In the genomic region with DNA sequence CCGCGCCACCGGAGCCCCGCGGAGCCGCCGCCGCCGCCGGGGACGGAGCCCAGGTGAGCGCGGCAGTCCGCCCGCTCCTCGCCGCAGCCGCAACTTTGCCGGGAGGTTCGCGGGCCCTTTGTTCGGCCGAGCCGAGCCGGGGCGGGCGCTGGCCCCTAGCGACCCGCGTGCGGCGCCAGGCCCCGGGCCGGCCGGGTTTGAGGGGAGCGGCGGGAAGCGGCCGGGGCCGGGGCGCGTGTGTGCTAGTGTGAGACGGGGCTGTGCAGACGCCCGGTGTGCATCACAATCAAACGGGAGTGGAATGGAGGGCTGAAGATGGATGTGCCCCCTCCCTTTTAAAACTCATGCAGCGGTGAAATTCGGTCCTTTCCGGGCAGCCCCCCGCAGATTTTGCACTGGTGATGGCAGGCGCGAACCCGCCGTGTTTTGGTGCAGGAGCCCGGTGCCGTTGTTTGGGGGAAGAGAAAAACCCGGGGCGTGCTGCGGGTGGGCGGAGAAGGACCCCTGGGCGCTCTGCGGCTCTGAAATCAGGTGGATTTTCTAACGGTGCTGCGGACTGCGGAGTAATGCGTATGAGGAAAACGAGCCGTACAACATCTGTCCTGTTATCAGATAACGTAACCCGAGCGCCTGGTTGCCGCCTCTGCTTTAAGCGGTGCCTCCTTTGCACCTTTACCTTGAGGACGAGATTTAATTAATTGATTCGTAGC, we compare ENCODE assay signal across 8 cellular contexts. TPM values are rescaled to one million over a fixed set of nuclear protein-coding genes. Genes with fewer than 3 reads are reported as not detected.
A peak's percentile ranks its signal among the peaks of the same experiment; 100 is the strongest.
DNase-seq lines count a peak whose midpoint lies in the region; ATAC-seq and TF ChIP-seq lines count a peak whose summit lies in the region.

No MANE protein-coding gene starts in this region.

- H3K4me1 Mint-ChIP-seq in activated CD4-positive, alpha-beta T cell treated with anti-CD3 and anti-CD28 coated beads for 36 hours = peaks cover 47% of the 10 kb centered on the region
- H3K4me1 Mint-ChIP-seq in mesothelial cell of epicardium = peaks cover 47% of the 10 kb centered on the region

- no peak for TF ChIP-seq POLR2A in stomach (IDR thresholded peaks at IDR 0.05)

- H3K9me3 Mint-ChIP-seq in activated CD4-positive, alpha-beta T cell treated with anti-CD3 and anti-CD28 coated beads for 36 hours (ENCODE audit: low read depth) = no peaks in the 10 kb centered on the region
- no peaks in the 10 kb centered on the region for H3K9me3 Mint-ChIP-seq in mesothelial cell of epicardium

- POLR2A ChIA-PET in activated CD4-positive, alpha-beta T cell treated with anti-CD3 and anti-CD28 coated beads for 36 hours (lab: Charles Lee) = interaction anchor here (0.9 to 1.9 kb wide), 4 partner anchors 45 to 820 kb away, joined by 3 to 10 read pairs (median 6); no protein-coding TSS in a partner anchor

- no peaks in the 10 kb centered on the region for H3K36me3 ChIP-seq in stomach

- peak overlapping the region; percentile 80 for H3K27ac Mint-ChIP-seq in activated CD4-positive, alpha-beta T cell treated with anti-CD3 and anti-CD28 coated beads for 36 hours
- peak overlapping the region; percentile 74 for H3K27ac Mint-ChIP-seq in mesothelial cell of epicardium

- H3K36me3 Mint-ChIP-seq in activated CD4-positive, alpha-beta T cell treated with anti-CD3 and anti-CD28 coated beads for 36 hours (ENCODE audit: low read depth) = peaks cover 5% of the 10 kb centered on the region
- H3K36me3 Mint-ChIP-seq in mesothelial cell of epicardium = no peaks in the 10 kb centered on the region

- no peak for TF ChIP-seq EP300 in stomach (IDR thresholded peaks at IDR 0.05)

- peak overlapping the region; percentile 43 to 99 (median 90) for H3K27ac ChIP-seq in stomach

- WGBS in stomach, 5 donors = 0 to 1% (median 1%) methylated on average over 38 to 75 of the region's 75 CpGs

- H3K4me1 ChIP-seq in stomach = peaks cover 23 to 59% (median 51%) of the 10 kb centered on the region in 4 donors

- H3K9me3 ChIP-seq in stomach = no peaks in the 10 kb centered on the region

- CTCF ChIA-PET in activated CD4-positive, alpha-beta T cell treated with anti-CD3 and anti-CD28 coated beads for 36 hours (lab: Charles Lee) = interaction anchor here (1.0 to 1.3 kb wide), 2 partner anchors 11 to 29 kb away, joined by 3 read pairs; no protein-coding TSS in a partner anchor

- intact Hi-C loops in activated CD4-positive, alpha-beta T cell treated with anti-CD3 and anti-CD28 coated beads for 36 hours (cut with DNase I, micrococcal nuclease) = loop anchor here (2.0 to 5.0 kb wide), 8 partner anchors 45 to 1233 kb away; a partner anchor contains a TSS
- intact Hi-C loops in stomach (cut with DNase I; ENCODE audit: low total_unique reads) = no loop called here

- peaks cover 4% of the 10 kb centered on the region for H3K27me3 Mint-ChIP-seq in activated CD4-positive, alpha-beta T cell treated with anti-CD3 and anti-CD28 coated beads for 36 hours
- peaks cover 46% of the 10 kb centered on the region for H3K27me3 Mint-ChIP-seq in mesothelial cell of epicardium (ENCODE audit: low read depth)

- peak overlapping the region; percentile 92 for H3K4me3 Mint-ChIP-seq in activated CD4-positive, alpha-beta T cell treated with anti-CD3 and anti-CD28 coated beads for 36 hours
- H3K4me3 Mint-ChIP-seq in mesothelial cell of epicardium = peak overlapping the region; percentile 80

- peak; percentile 16 for DNase-seq in EH (ENCODE audit: low read depth)
- peak; percentile 5 for DNase-seq in HT1080 (ENCODE audit: low read depth)
- DNase-seq in activated CD4-positive, alpha-beta T cell treated with anti-CD3 and anti-CD28 coated beads for 36 hours = peak; percentile 58
- DNase-seq in ecto neural progenitor cell (ENCODE audit: low spot score) = peak; percentile 64
- DNase-seq in mesothelial cell of epicardium (ENCODE audit: low spot score in 2 of 2, unreplicated experiment in 2 of 2) = peak in 1 of 2 experiments; percentile 48
- DNase-seq in stomach = peak; percentile 35
- DNase-seq in OCI-M1 (lab: John Stamatoyannopoulos, UW) = no peak
- no peak for DNase-seq in foreskin melanocyte

- peaks cover 0 to 13% (median 0%) of the 10 kb centered on the region in 3 donors for H3K27me3 ChIP-seq in stomach

- ATAC-seq in activated CD4-positive, alpha-beta T cell treated with anti-CD3 and anti-CD28 coated beads for 36 hours = no peak

- peak overlapping the region; percentile 75 to 89 (median 80) for H3K4me3 ChIP-seq in stomach

- TF ChIP-seq CTCF in mesothelial cell of epicardium (IDR thresholded peaks at IDR 0.05; ENCODE audit: unreplicated experiment) (no peak), stomach (IDR thresholded peaks at IDR 0.05) (no peak)

RNA-seq across cellular contexts. Expression of a gene that starts 0.9 kb away (rescaled TPM):
- 2.7 and 4.1 TPM in 2 replicates for total RNA-seq in HT1080 (2014; rRNA removed; shearing (Covaris generic))
- polyA plus RNA-seq in HT1080 (2015; cell fraction: cytosol; rRNA removed) = 1.9 and 2.6 TPM in 2 replicates
- polyA plus RNA-seq in HT1080 (2015; cell fraction: nucleus; rRNA removed) = 3.6 and 4.4 TPM in 2 replicates
- 10 to 100 TPM; 19.6 to 20.3 TPM for total RNA-seq in activated CD4-positive, alpha-beta T cell treated with anti-CD3 and anti-CD28 coated beads for 36 hours
- total RNA-seq in mesothelial cell of epicardium = 21.2 to 30.3 TPM (median 27.0 TPM) in 3 replicates
- total RNA-seq in stomach = 10 to 100 TPM in 4 of 5 donors, 1 to 10 TPM in 1; 2.9 to 64.8 (median 18.9) TPM
- polyA plus RNA-seq in stomach = 1 to 10 TPM in 2 of 3 donors, under 1 TPM in 1; 0.92 to 1.9 (median 1.8) TPM

Comparison
In these comparisons a context has a peak if more than half of its experiments do, and no peak if none do; other contexts are left out.
1. DNase-seq: peak in EH (single experiment), HT1080 (single experiment), activated CD4-positive, alpha-beta T cell treated with anti-CD3 and anti-CD28 coated beads for 36 hours (single experiment), ecto neural progenitor cell (single experiment) and stomach (single experiment); none in OCI-M1 (single experiment) and foreskin melanocyte (single experiment).